ENCODE assay signal across 9 cellular contexts in the genomic region with DNA sequence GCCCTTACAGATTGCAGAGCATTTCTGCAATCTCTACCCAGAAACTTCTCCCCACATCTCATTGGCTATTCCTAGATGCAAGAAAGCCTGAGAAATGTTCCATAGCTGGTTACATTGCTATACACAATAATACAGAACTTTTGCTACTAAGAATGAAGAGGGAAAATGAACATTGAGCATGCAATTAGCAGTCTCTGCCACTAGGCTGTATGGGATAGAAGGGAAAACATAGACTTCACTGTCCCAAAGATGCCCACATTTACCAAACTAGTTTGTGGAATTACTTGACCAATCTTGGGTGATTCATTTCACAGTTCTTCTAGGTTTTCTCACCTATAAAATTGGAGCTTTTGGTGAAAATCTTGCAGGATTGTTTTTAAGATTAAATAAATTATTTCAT.
A peak's percentile ranks its signal among the peaks of the same experiment; 100 is the strongest.
DNase-seq lines count a peak whose midpoint lies in the region; ATAC-seq and TF ChIP-seq lines count a peak whose summit lies in the region.
"Had no signal": no experiment of that assay in that cellular context is flagged by ENCODE, and none has a peak within 500 bp of the region (broad histone marks: within the 10 kb centered on the region; RNA-seq: fewer than 3 reads in every experiment).

No MANE protein-coding gene starts in this region.

- no peak overlapping the region for H3K9ac ChIP-seq in fibroblast of lung (ENCODE audit: insufficient read depth, low read length)

- ATAC-seq in GM19035 (IDR thresholded peaks at IDR 0.05; ENCODE audit: unreplicated experiment) (peak; percentile 22), GM19351 (IDR thresholded peaks at IDR 0.05; ENCODE audit: unreplicated experiment) (no peak), HG02623 (IDR thresholded peaks at IDR 0.05; ENCODE audit: unreplicated experiment) (no peak), GM19023 (IDR thresholded peaks at IDR 0.05; ENCODE audit: unreplicated experiment) (no peak)

- no peaks in the 10 kb centered on the region for H3K9me3 ChIP-seq in fibroblast of lung (ENCODE audit: control insufficient read depth, insufficient read depth, low read depth, low read length)

- DNase-seq in ACHN (peak; percentile 24), NCI-H1694 (lab: John Stamatoyannopoulos, UW) (peak; percentile 35), fibroblast of lung (ENCODE audit: low read depth in 2 of 2) (peak in 1 of 2 donors; percentile 40), caudate nucleus (lab: John Stamatoyannopoulos, UW) (no peak)
- DNase-seq: NCI-H2081 treated with DMSO at 0.1 percent for 48 hours had no signal

- H3K27me3 ChIP-seq in fibroblast of lung (ENCODE audit: control insufficient read depth, insufficient read depth, low read length), result no peaks in the 10 kb centered on the region

- H3K27ac ChIP-seq in fibroblast of lung (ENCODE audit: insufficient read depth, low read length) (no peak overlapping the region), caudate nucleus (ENCODE audit: low read depth, low read length) (no peak overlapping the region)

- H3K4me1 ChIP-seq in fibroblast of lung (ENCODE audit: control insufficient read depth, extremely low read depth, insufficient read depth, low read length), result no peaks in the 10 kb centered on the region

- no peaks in the 10 kb centered on the region for H3K36me3 ChIP-seq in fibroblast of lung (ENCODE audit: control insufficient read depth, insufficient read depth, low read length)

- H3K4me3 ChIP-seq in fibroblast of lung (replicated peaks in 1 of 4; ENCODE audit: control extremely low read depth in 1 of 4, insufficient read depth in 1 of 4, low read depth in 3 of 4, low read length in 4 of 4), result no peak overlapping the region

- peak; percentile 38 to 59 for TF ChIP-seq CTCF in fibroblast of lung (conservative IDR thresholded peaks at IDR 0.05 in 1 of 2, IDR thresholded peaks at IDR 0.05 in 1 of 2; ENCODE audit: low read depth in 1 of 2, low read length in 2 of 2)

- H2AFZ ChIP-seq in fibroblast of lung (ENCODE audit: low read length), result no peak overlapping the region

- H4K20me1 ChIP-seq in fibroblast of lung (ENCODE audit: control insufficient read depth, extremely low read depth, insufficient read depth, low read length), result no peaks in the 10 kb centered on the region

- no peaks in the 10 kb centered on the region for H3K79me2 ChIP-seq in fibroblast of lung (ENCODE audit: control insufficient read depth, insufficient read depth, low read length)

- H3K4me2 ChIP-seq in fibroblast of lung (ENCODE audit: extremely low read depth, insufficient read depth, low read length), result no peak overlapping the region

- in situ Hi-C loops in ACHN (cut with HindIII; ENCODE audit: low pct_ligation_motif_present, low pct_unique_long_range_greater_than_20kb, low sequenced_read_pairs), result no loop called here

Comparison
In these comparisons a context has a peak if more than half of its experiments do, and no peak if none do; other contexts are left out.
1. DNase-seq: peak in ACHN (single experiment) and NCI-H1694 (single experiment); none in caudate nucleus (0 of 61).